Comparison of ENCODE assay signal across 9 cellular contexts in the genomic region with DNA sequence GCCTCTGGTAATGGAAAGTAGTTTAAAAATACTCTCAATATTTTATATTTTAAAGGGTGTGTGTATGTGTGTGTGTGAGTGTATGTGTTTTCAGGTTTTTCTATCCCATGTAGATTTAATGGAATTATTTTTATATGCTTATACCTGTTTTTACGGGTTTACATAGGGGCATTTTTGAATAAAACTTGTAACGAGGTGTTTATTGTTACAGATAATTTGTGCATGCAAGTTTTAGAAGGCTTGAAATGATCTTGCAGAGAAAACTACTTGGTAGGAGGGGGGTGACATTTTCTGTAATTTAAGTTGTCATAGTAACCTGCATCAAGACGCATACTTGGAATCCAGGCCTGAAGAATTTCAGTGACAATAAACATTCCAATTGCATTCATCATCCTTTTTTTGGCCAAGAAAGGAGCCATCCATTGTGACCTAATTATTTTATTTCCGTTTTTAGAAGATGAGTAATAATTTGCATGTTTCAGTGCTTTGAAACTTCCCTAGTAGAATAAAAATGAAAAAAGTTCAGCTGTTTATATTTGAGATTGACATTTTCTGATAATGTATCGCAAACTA. TPM values are rescaled to one million over a fixed set of nuclear protein-coding genes. Genes with fewer than 3 reads are reported as not detected.
DNase-seq lines count a peak whose midpoint lies in the region; ATAC-seq and TF ChIP-seq lines count a peak whose summit lies in the region.
"Had no signal": no experiment of that assay in that cellular context is flagged by ENCODE, and none has a peak within 500 bp of the region (broad histone marks: within the 10 kb centered on the region; RNA-seq: fewer than 3 reads in every experiment).

No MANE protein-coding gene starts in this region.

- peaks cover 48% of the 10 kb centered on the region for H3K4me1 Mint-ChIP-seq in neural progenitor cell
- H3K4me1 Mint-ChIP-seq in CD8-positive, alpha-beta T cell (ENCODE audit: low read depth): no peaks in the 10 kb centered on the region

- intact Hi-C loops in CD8-positive, alpha-beta T cell (cut with DNase I, micrococcal nuclease): no loop called here

- peak; percentile 85 for DNase-seq in Caki2 (ENCODE audit: low read depth)
- peak; percentile 57 for DNase-seq in epithelial cell of esophagus (ENCODE audit: low read depth)
- peak; percentile 41 for DNase-seq in neural progenitor cell (ENCODE audit: low spot score)
- no peak for DNase-seq in activated naive CD4-positive, alpha-beta T cell treated with anti-CD3 and anti-CD28 coated beads, Interleukin-2, amount 50 U/mL, for 72 hours (ENCODE audit: low spot score in 2 of 2)
- no peak for DNase-seq in NCI-H1694 treated with DMSO at 0.1 percent for 48 hours (lab: John Stamatoyannopoulos, UW)
- DNase-seq in CD8-positive, alpha-beta T cell: no peak
- DNase-seq in NCI-H2029 (lab: John Stamatoyannopoulos, UW): no peak
- DNase-seq: GDM1 had no signal

- TF ChIP-seq CTCF in OCI-LY3 (IDR thresholded peaks at IDR 0.05; ENCODE audit: low read depth, low read length) (no peak), epithelial cell of esophagus (IDR thresholded peaks at IDR 0.05; ENCODE audit: insufficient read depth, low read depth, low read length, missing control alignments) (no peak), neural progenitor cell (IDR thresholded peaks at IDR 0.05) (no peak)
- TF ChIP-seq CTCF in CD8-positive, alpha-beta T cell (IDR thresholded peaks at IDR 0.05): no peak

- no peak overlapping the region for H2AFZ ChIP-seq in OCI-LY3 (ENCODE audit: low read depth, low read length)
- H2AFZ ChIP-seq in neural progenitor cell (replicated peaks): no peak overlapping the region

- ATAC-seq in activated naive CD4-positive, alpha-beta T cell treated with anti-CD3 and anti-CD28 coated beads, Interleukin-2, amount 50 U/mL, for 72 hours: no peak
- no peak for ATAC-seq in CD8-positive, alpha-beta T cell

- H3K4me3 ChIP-seq in OCI-LY3 (ENCODE audit: low read length) (peak overlapping the region; percentile 43), epithelial cell of esophagus (ENCODE audit: low read length) (no peak overlapping the region), neural progenitor cell (no peak overlapping the region)
- no peak overlapping the region for H3K4me3 ChIP-seq in CD8-positive, alpha-beta T cell (ENCODE audit: low read depth, low read length)

- H3K9me3 Mint-ChIP-seq in neural progenitor cell: peaks cover 7% of the 10 kb centered on the region
- no peaks in the 10 kb centered on the region for H3K9me3 Mint-ChIP-seq in activated naive CD4-positive, alpha-beta T cell treated with anti-CD3 and anti-CD28 coated beads, Interleukin-2, amount 50 U/mL, for 72 hours
- no peaks in the 10 kb centered on the region for H3K9me3 Mint-ChIP-seq in CD8-positive, alpha-beta T cell

- peaks cover 9% of the 10 kb centered on the region for H3F3A ChIP-seq in neural progenitor cell (ENCODE audit: low read depth)

- CTCF ChIA-PET in CD8-positive, alpha-beta T cell (lab: Charles Lee): no interaction called here

- H3K79me2 ChIP-seq in OCI-LY3 (ENCODE audit: low read length): no peaks in the 10 kb centered on the region; the same call in 1 of the 2 replicates
- H3K79me2 ChIP-seq in neural progenitor cell (ENCODE audit: low read depth): peaks cover 100% of the 10 kb centered on the region

- H3K36me3 ChIP-seq in OCI-LY3 (replicated peaks; ENCODE audit: low read depth, low read length) (no peaks in the 10 kb centered on the region), neural progenitor cell (no peaks in the 10 kb centered on the region)
- no peaks in the 10 kb centered on the region for H3K36me3 ChIP-seq in CD8-positive, alpha-beta T cell (ENCODE audit: insufficient read depth, low read length)

- H4K20me1 ChIP-seq in OCI-LY3 (ENCODE audit: insufficient read depth, low read length): no peaks in the 10 kb centered on the region
- peaks cover 31% of the 10 kb centered on the region for H4K20me1 ChIP-seq in neural progenitor cell (ENCODE audit: low read depth)

- H3K36me3 Mint-ChIP-seq in neural progenitor cell: peaks cover 8% of the 10 kb centered on the region
- H3K36me3 Mint-ChIP-seq in activated naive CD4-positive, alpha-beta T cell treated with anti-CD3 and anti-CD28 coated beads, Interleukin-2, amount 50 U/mL, for 72 hours: no peaks in the 10 kb centered on the region
- no peaks in the 10 kb centered on the region for H3K36me3 Mint-ChIP-seq in CD8-positive, alpha-beta T cell

- H3K27ac Mint-ChIP-seq in neural progenitor cell: peak overlapping the region; percentile 97
- H3K27ac Mint-ChIP-seq in activated naive CD4-positive, alpha-beta T cell treated with anti-CD3 and anti-CD28 coated beads, Interleukin-2, amount 50 U/mL, for 72 hours: no peak overlapping the region
- no peak overlapping the region for H3K27ac Mint-ChIP-seq in CD8-positive, alpha-beta T cell

- peaks cover 22% of the 10 kb centered on the region for H3K4me1 ChIP-seq in OCI-LY3 (ENCODE audit: low read length)
- H3K4me1 ChIP-seq in neural progenitor cell: peaks cover 48% of the 10 kb centered on the region
- no peaks in the 10 kb centered on the region for H3K4me1 ChIP-seq in CD8-positive, alpha-beta T cell (ENCODE audit: insufficient read depth, low read length)

- H3K9me3 ChIP-seq in OCI-LY3 (ENCODE audit: insufficient read depth, low read length): no peaks in the 10 kb centered on the region
- no peaks in the 10 kb centered on the region for H3K9me3 ChIP-seq in neural progenitor cell (ENCODE audit: low read depth)
- no peaks in the 10 kb centered on the region for H3K9me3 ChIP-seq in CD8-positive, alpha-beta T cell (ENCODE audit: low read length)

- no peak overlapping the region for H3K9ac ChIP-seq in OCI-LY3 (ENCODE audit: low read length)
- no peak overlapping the region for H3K9ac ChIP-seq in neural progenitor cell

- H3K27ac ChIP-seq in OCI-LY3 (ENCODE audit: low read length) (no peak overlapping the region), neural progenitor cell (no peak overlapping the region)
- no peak overlapping the region for H3K27ac ChIP-seq in CD8-positive, alpha-beta T cell (ENCODE audit: low read depth, low read length)

- H3K27me3 ChIP-seq in OCI-LY3 (ENCODE audit: low read depth, low read length) (no peaks in the 10 kb centered on the region), neural progenitor cell (no peaks in the 10 kb centered on the region)
- no peaks in the 10 kb centered on the region for H3K27me3 ChIP-seq in CD8-positive, alpha-beta T cell (ENCODE audit: insufficient read depth, low read length)

- in situ Hi-C loops in Caki2 (cut with HindIII; ENCODE audit: low pct_unique_long_range_greater_than_20kb, low sequenced_read_pairs): no loop called here

- H3K4me3 Mint-ChIP-seq in neural progenitor cell: no peak overlapping the region
- no peak overlapping the region for H3K4me3 Mint-ChIP-seq in CD8-positive, alpha-beta T cell

- no peaks in the 10 kb centered on the region for H3K27me3 Mint-ChIP-seq in neural progenitor cell (ENCODE audit: insufficient read depth, low read depth)
- H3K27me3 Mint-ChIP-seq in CD8-positive, alpha-beta T cell (ENCODE audit: low read depth): no peaks in the 10 kb centered on the region

- peak overlapping the region; percentile 58 for H3K4me2 ChIP-seq in OCI-LY3 (ENCODE audit: low read length)
- peak overlapping the region; percentile 5 for H3K4me2 ChIP-seq in neural progenitor cell

- POLR2A ChIA-PET in CD8-positive, alpha-beta T cell (lab: Charles Lee): no interaction called here

RNA-seq across cellular contexts. Expression of gene RASSF8, which starts 39.0 kb away (rescaled TPM):
- 27.1 and 44.0 TPM in 2 replicates for total RNA-seq in Caki2 (2014; rRNA removed; shearing (Covaris generic); ENCODE audit: low replicate concordance)
- total RNA-seq in neural progenitor cell (ENCODE audit: low replicate concordance): 53.9 and 77.0 TPM in 2 replicates
- total RNA-seq in activated naive CD4-positive, alpha-beta T cell treated with anti-CD3 and anti-CD28 coated beads, Interleukin-2, amount 50 U/mL, for 72 hours: under 1 TPM; 0.46 to 0.56 TPM
- total RNA-seq in CD8-positive, alpha-beta T cell: under 1 TPM; 0.08 to 0.31 TPM

Comparison
In these comparisons a context has a peak if more than half of its experiments do, and no peak if none do; other contexts are left out.
1. DNase-seq: peak in Caki2 (single experiment), epithelial cell of esophagus (single experiment) and neural progenitor cell (single experiment); none in activated naive CD4-positive, alpha-beta T cell treated with anti-CD3 and anti-CD28 coated beads, Interleukin-2, amount 50 U/mL, for 72 hours (0 of 2), NCI-H1694 treated with DMSO at 0.1 percent for 48 hours (single experiment), CD8-positive, alpha-beta T cell (0 of 7) and NCI-H2029 (single experiment).
2. RNA of gene RASSF8, which starts 39.0 kb away (total RNA-seq): 53.9 to 77.0 TPM in neural progenitor cell and 27.1 to 44.0 TPM in Caki2; 0.46 to 0.56 TPM in activated naive CD4-positive, alpha-beta T cell treated with anti-CD3 and anti-CD28 coated beads, Interleukin-2, amount 50 U/mL, for 72 hours and 0.08 to 0.31 TPM in CD8-positive, alpha-beta T cell; every median in the first group is over 10 times any median in the second.